28 cellular contexts compared by ENCODE assay signal in genomic region chr1:226565476-226565875, GRCh38. TPM values are rescaled to one million over a fixed set of nuclear protein-coding genes. Genes with fewer than 3 reads are reported as not detected.
"Had no signal": no experiment of that assay in that cellular context is flagged by ENCODE, and none has a peak within 500 bp of the region (broad histone marks: within the 10 kb centered on the region; RNA-seq: fewer than 3 reads in every experiment).

No MANE protein-coding gene starts in this region.

- H3K36me3 ChIP-seq: brain microvascular endothelial cell, lower lobe of right lung, neutrophil, ovary, right atrium auricular region, thyroid gland had no signal

- H3K4me1 ChIP-seq: lower lobe of right lung, psoas muscle, thyroid gland had no signal

- H3K27me3 ChIP-seq: ovary, right atrium auricular region, thyroid gland had no signal

- H3K27ac ChIP-seq: brain microvascular endothelial cell, epithelial cell of prostate, lower lobe of right lung, neutrophil, ovary, psoas muscle, right atrium auricular region, thyroid gland had no signal

- DNase-seq: activated CD4-positive, alpha-beta memory T cell treated with anti-CD3 and anti-CD28 coated beads for 36 hours; activated CD4-positive, alpha-beta T cell treated with anti-CD3 and anti-CD28 coated beads, Interleukin-2, amount 10 ng/mL, durations not matched to agents 24 days and 14 days; activated CD4-positive, CD25-positive, alpha-beta regulatory T cell treated with anti-CD3 and anti-CD28 coated beads, Interleukin-2, amount 50 U/mL, for 72 hours; activated CD8-positive, alpha-beta memory T cell treated with anti-CD3 and anti-CD28 coated beads, Interleukin-2, amount 50 U/mL, for 48 hours; activated gamma-delta T cell treated with Interleukin-2 at 50 U/mL for 16 hours; activated naive CD4-positive, alpha-beta T cell treated with anti-CD3 and anti-CD28 coated beads, Interleukin-2, amount 50 U/mL, for 16 hours; activated T-cell treated with anti-CD3 and anti-CD28 coated beads, Interleukin-2, amount 50 U/mL, for 24 hours; amniotic stem cell; brain microvascular endothelial cell; central memory CD4-positive, alpha-beta T cell; effector CD4-positive, alpha-beta T cell; lower lobe of right lung; mesenchymal stem cell; mucosa of descending colon; naive B cell; nephron progenitor cell; ovary; psoas muscle; stimulated activated CD4-positive, alpha-beta T cell treated with anti-CD3 and anti-CD28 coated beads, Interleukin-12 subunit alpha, Interleukin-12 subunit beta, amount 100 ng/mL, for 4 hours; stimulated activated CD4-positive, alpha-beta T cell treated with anti-CD3 and anti-CD28 coated beads, Interleukin-4, amount 100 ng/mL, for 1 hour; stimulated activated naive CD8-positive, alpha-beta T cell treated with anti-CD3 and anti-CD28 coated beads, Interleukin-15, Interleukin-2, amounts not matched to agents 100 U/mL and 50 U/mL, for 24 hours; T-helper 17 cell; thyroid gland had no signal

- H3K4me3 ChIP-seq: lower lobe of right lung, mucosa of descending colon, ovary, psoas muscle, right atrium auricular region, thyroid gland had no signal

- H3K9me3 ChIP-seq: lower lobe of right lung, mucosa of descending colon, neutrophil, ovary, psoas muscle, right atrium auricular region, thyroid gland had no signal

- ATAC-seq: lower lobe of right lung; mucosa of descending colon; psoas muscle; SK-N-SH treated with all-trans-retinoic acid at 6 μM for 48 hours; stimulated activated naive CD8-positive, alpha-beta T cell treated with anti-CD3 and anti-CD28 coated beads, Interleukin-15, Interleukin-2, amounts not matched to agents 100 U/mL and 50 U/mL, for 24 hours; T-helper 17 cell had no signal

RNA-seq across cellular contexts. Expression of gene STUM, which starts 16.9 kb away (rescaled TPM):
- total RNA-seq: activated CD4-positive, alpha-beta memory T cell treated with anti-CD3 and anti-CD28 coated beads for 36 hours; activated CD4-positive, alpha-beta T cell treated with anti-CD3 and anti-CD28 coated beads, Interleukin-2, amount 10 ng/mL, durations not matched to agents 24 days and 14 days; astrocyte; T-helper 17 cell had no signal
